In genomic region chr1:154972517-154973343, GRCh38 we compare ENCODE assay signal across 9 cellular contexts. TPM values are rescaled to one million over a fixed set of nuclear protein-coding genes. Genes with fewer than 3 reads are reported as not detected.
DNase-seq lines count a peak whose midpoint lies in the region; ATAC-seq and TF ChIP-seq lines count a peak whose summit lies in the region.
"Had no signal": no experiment of that assay in that cellular context is flagged by ENCODE, and none has a peak within 500 bp of the region (broad histone marks: within the 10 kb centered on the region; RNA-seq: fewer than 3 reads in every experiment).

No MANE protein-coding gene starts in this region.

- H3F3A ChIP-seq in GM23338 (replicated peaks; ENCODE audit: low read depth): peaks cover 20% of the 10 kb centered on the region

- H3K4me3 ChIP-seq in GM23338: peak overlapping the region; percentile 82
- H3K4me3 ChIP-seq in RWPE2 (ENCODE audit: severe bottlenecking): peak overlapping the region; percentile 53
- H3K4me3 ChIP-seq in esophagus (ENCODE audit: low read depth in 1 of 2, low read length in 2 of 2): peak overlapping the region in 1 of 2 donors; percentile 86

- no peak overlapping the region for H3K27ac Mint-ChIP-seq in GM23338
- H3K27ac Mint-ChIP-seq in naive B cell: peak overlapping the region in 4 of 6 donors; percentile 21 to 87 (median 72)
- H3K27ac Mint-ChIP-seq: dendritic cell treated with granulocyte-macrophage colony-stimulating factor and Interleukin-4, amounts not matched to agents 40 ng/mL and 50 ng/mL, for 4 days had no signal

- H3K4me3 Mint-ChIP-seq in GM23338 (no peak overlapping the region), naive B cell (peak overlapping the region in 2 of 8 donors; percentile 27 to 57)

- peaks cover 3% of the 10 kb centered on the region; the same call in 1 of the 3 replicates for H3K9me3 Mint-ChIP-seq in GM23338
- H3K9me3 Mint-ChIP-seq in naive B cell: no peaks in the 10 kb centered on the region
- H3K9me3 Mint-ChIP-seq: dendritic cell treated with granulocyte-macrophage colony-stimulating factor and Interleukin-4, amounts not matched to agents 40 ng/mL and 50 ng/mL, for 4 days had no signal

- peaks cover 32% of the 10 kb centered on the region for H3K4me1 Mint-ChIP-seq in GM23338
- H3K4me1 Mint-ChIP-seq in naive B cell: peaks cover 13 to 43% (median 23%) of the 10 kb centered on the region in 3 donors

- H3K36me3 ChIP-seq in GM23338 (ENCODE audit: insufficient read depth) (peaks cover 2% of the 10 kb centered on the region; the same call in 1 of the 2 replicates), RWPE2 (ENCODE audit: low read depth) (peaks cover 35% of the 10 kb centered on the region), esophagus (ENCODE audit: control insufficient read depth in 2 of 2, insufficient read depth in 2 of 2, low read length in 1 of 2) (peaks cover 5 to 9% of the 10 kb centered on the region in 2 donors)

- H3K9me3 ChIP-seq in RWPE2 (ENCODE audit: severe bottlenecking) (no peaks in the 10 kb centered on the region), esophagus (ENCODE audit: control insufficient read depth in 2 of 2, insufficient read depth in 1 of 2, low read depth in 1 of 2, low read length in 1 of 2) (no peaks in the 10 kb centered on the region)

- peaks cover 25% of the 10 kb centered on the region for H4K20me1 ChIP-seq in GM23338 (replicated peaks; ENCODE audit: insufficient read depth)

- H3K27ac ChIP-seq in GM23338 (ENCODE audit: low read depth) (peak overlapping the region; percentile 100), RWPE2 (ENCODE audit: poor library complexity, severe bottlenecking) (peak overlapping the region; percentile 99), esophagus (ENCODE audit: low read depth in 2 of 2, low read length in 1 of 2) (peak overlapping the region; percentile 98 to 100)

- peaks cover 62% of the 10 kb centered on the region for H3K79me2 ChIP-seq in GM23338 (replicated peaks; ENCODE audit: insufficient read depth)

- H2AFZ ChIP-seq in GM23338: no peak overlapping the region

- H3K9me2 ChIP-seq in GM23338 (ENCODE audit: insufficient read depth): no peaks in the 10 kb centered on the region

- peak overlapping the region; percentile 90 for H3K4me2 ChIP-seq in GM23338

- peak; percentile 19 for ATAC-seq in GM23338
- peak; percentile 39 for ATAC-seq in RWPE2 (ENCODE audit: low read depth)
- ATAC-seq in naive B cell (ENCODE audit: low read depth in 2 of 2): no peak
- no peak for ATAC-seq in HG03469 (IDR thresholded peaks at IDR 0.05; ENCODE audit: unreplicated experiment)
- no peak for ATAC-seq in GM18870 (IDR thresholded peaks at IDR 0.05; ENCODE audit: unreplicated experiment)

- no peak for TF ChIP-seq CTCF in GM23338 (conservative IDR thresholded peaks at IDR 0.05; ENCODE audit: low read depth in 2 of 2)
- TF ChIP-seq CTCF in RWPE2 (IDR thresholded peaks at IDR 0.05; ENCODE audit: poor library complexity, severe bottlenecking): no peak

- peaks cover 15% of the 10 kb centered on the region for H3K27me3 Mint-ChIP-seq in GM23338 (ENCODE audit: insufficient read depth, low read depth, poor library complexity)
- H3K27me3 Mint-ChIP-seq in naive B cell: no peaks in the 10 kb centered on the region
- H3K27me3 Mint-ChIP-seq: dendritic cell treated with granulocyte-macrophage colony-stimulating factor and Interleukin-4, amounts not matched to agents 40 ng/mL and 50 ng/mL, for 4 days had no signal

- H3K36me3 Mint-ChIP-seq in GM23338 (ENCODE audit: low read depth) (peaks cover 35% of the 10 kb centered on the region), naive B cell (no peaks in the 10 kb centered on the region)

- H3K27me3 ChIP-seq in GM23338 (ENCODE audit: insufficient read depth) (no peaks in the 10 kb centered on the region), RWPE2 (ENCODE audit: insufficient read depth, poor library complexity, severe bottlenecking) (no peaks in the 10 kb centered on the region), esophagus (ENCODE audit: control insufficient read depth in 1 of 2, insufficient read depth in 2 of 2, low read length in 2 of 2) (no peaks in the 10 kb centered on the region)

- 19 to 22% methylated on average over 18 of the region's 18 CpGs for WGBS in esophagus, 2 donors

- DNase-seq in GM23338 (ENCODE audit: low spot score) (peak; percentile 98), RWPE2 (ENCODE audit: low spot score) (peak; percentile 97), naive B cell (no peak), SK-N-DZ (ENCODE audit: low spot score) (no peak), putamen (ENCODE audit: low spot score) (no peak)

- peaks cover 34% of the 10 kb centered on the region for H3K4me1 ChIP-seq in GM23338 (ENCODE audit: insufficient read depth)
- H3K4me1 ChIP-seq in RWPE2 (ENCODE audit: insufficient read depth, poor library complexity, severe bottlenecking): peaks cover 27% of the 10 kb centered on the region
- peaks cover 15 to 29% of the 10 kb centered on the region in 2 donors for H3K4me1 ChIP-seq in esophagus (ENCODE audit: control insufficient read depth in 2 of 2, insufficient read depth in 2 of 2, low read length in 1 of 2)

TF ChIP-seq in GM23338, 12 proteins besides CTCF, POLR2A, EP300 and RAD21 (continues in another document):
- TF ChIP-seq EZH2 (IDR thresholded peaks at IDR 0.05; ENCODE audit: low read depth, unreplicated experiment) (no peak), POLR2AphosphoS5 (IDR thresholded peaks at IDR 0.05; ENCODE audit: low read depth) (peak; percentile 94), ZNF114 (CRISPR knock-in tag; IDR thresholded peaks at IDR 0.05) (no peak), ETS1 (IDR thresholded peaks at IDR 0.05) (peak; percentile 88), CREB1 (CRISPR knock-in tag; IDR thresholded peaks at IDR 0.05; ENCODE audit: low read depth) (peak; percentile 49), NANOG (IDR thresholded peaks at IDR 0.05; ENCODE audit: borderline replicate concordance) (no peak)

RNA-seq across cellular contexts. Expression of gene CKS1B, which starts 1.8 kb away (rescaled TPM):
- total RNA-seq in GM23338 (2014; rRNA removed; shearing (Covaris generic)): 296 and 392 TPM in 2 replicates
- polyA plus RNA-seq in GM23338 (2016; fragmentation: Nextera tagmentation; extraction: Ambion mirVana) (562 and 617 TPM in 2 replicates), esophagus (10 to 100 TPM in 1 of 2 donors, 1 to 10 TPM in 1; 8.9 to 74.3 TPM), naive B cell (ENCODE audit: low read depth in 6 of 6) (100 to 1,000 TPM; 117 to 196 (median 131) TPM)
- polyA plus RNA-seq in SK-N-DZ (2014; cell fraction: cytosol; rRNA removed): 523 and 644 TPM in 2 replicates
- polyA plus RNA-seq in SK-N-DZ (2014; cell fraction: nucleus; rRNA removed): 311 and 412 TPM in 2 replicates

RNA-seq across cellular contexts. Expression of gene SHC1, which starts 2.2 kb away (rescaled TPM):
- 196 and 211 TPM in 2 replicates for total RNA-seq in GM23338 (2014; rRNA removed; shearing (Covaris generic))
- polyA plus RNA-seq in GM23338 (2016; fragmentation: Nextera tagmentation; extraction: Ambion mirVana) (108 and 117 TPM in 2 replicates), esophagus (10 to 100 TPM; 28.8 to 38.8 TPM), naive B cell (ENCODE audit: low read depth in 6 of 6) (10 to 100 TPM; 23.3 to 34.0 (median 26.3) TPM)
- polyA plus RNA-seq in SK-N-DZ (2014; cell fraction: cytosol; rRNA removed): 65.4 and 75.4 TPM in 2 replicates
- polyA plus RNA-seq in SK-N-DZ (2014; cell fraction: nucleus; rRNA removed): 98.6 and 121 TPM in 2 replicates

RNA-seq across cellular contexts. Expression of gene FLAD1, which starts 10.4 kb away (rescaled TPM):
- 71.4 and 75.0 TPM in 2 replicates for total RNA-seq in GM23338 (2014; rRNA removed; shearing (Covaris generic))
- 72.8 and 74.5 TPM in 2 replicates for polyA plus RNA-seq in GM23338 (2016; fragmentation: Nextera tagmentation; extraction: Ambion mirVana)
- 10 to 100 TPM; 27.1 TPM for polyA plus RNA-seq in esophagus
- polyA plus RNA-seq in naive B cell (ENCODE audit: low read depth in 6 of 6): 10 to 100 TPM; 37.0 to 57.0 (median 49.4) TPM
- 133 and 172 TPM in 2 replicates for polyA plus RNA-seq in SK-N-DZ (2014; cell fraction: cytosol; rRNA removed)
- polyA plus RNA-seq in SK-N-DZ (2014; cell fraction: nucleus; rRNA removed): 243 and 343 TPM in 2 replicates

RNA-seq across cellular contexts. Expression of gene PYGO2, which starts 11.1 kb away (rescaled TPM):
- 28.7 and 29.0 TPM in 2 replicates for total RNA-seq in GM23338 (2014; rRNA removed; shearing (Covaris generic))
- polyA plus RNA-seq in GM23338 (2016; fragmentation: Nextera tagmentation; extraction: Ambion mirVana): 11.0 and 13.2 TPM in 2 replicates
- polyA plus RNA-seq in esophagus: 10 to 100 TPM; 14.3 to 15.8 TPM
- polyA plus RNA-seq in naive B cell (ENCODE audit: low read depth in 6 of 6): 10 to 100 TPM in 5 of 6 donors, 1 to 10 TPM in 1; 10.0 to 45.1 (median 29.4) TPM
- 51.1 and 56.2 TPM in 2 replicates for polyA plus RNA-seq in SK-N-DZ (2014; cell fraction: cytosol; rRNA removed)
- 31.1 and 41.1 TPM in 2 replicates for polyA plus RNA-seq in SK-N-DZ (2014; cell fraction: nucleus; rRNA removed)

RNA-seq across cellular contexts. Expression of gene PBXIP1, which starts 16.8 kb away (rescaled TPM):
- 29.6 and 31.8 TPM in 2 replicates for total RNA-seq in GM23338 (2014; rRNA removed; shearing (Covaris generic))
- polyA plus RNA-seq in GM23338 (2016; fragmentation: Nextera tagmentation; extraction: Ambion mirVana): 6.5 and 7.0 TPM in 2 replicates
- 10 to 100 TPM; 18.3 to 25.7 TPM for polyA plus RNA-seq in esophagus
- polyA plus RNA-seq in naive B cell (ENCODE audit: low read depth in 6 of 6): 10 to 100 TPM; 36.2 to 77.3 (median 69.5) TPM
- polyA plus RNA-seq in SK-N-DZ (2014; cell fraction: cytosol; rRNA removed): 15.1 and 33.8 TPM in 2 replicates
- 32.1 and 33.5 TPM in 2 replicates for polyA plus RNA-seq in SK-N-DZ (2014; cell fraction: nucleus; rRNA removed)

Comparison
In these comparisons a context has a peak if more than half of its experiments do, and no peak if none do; other contexts are left out.
1. ATAC-seq: peak in GM23338 (single experiment) and RWPE2 (single experiment); none in naive B cell (0 of 2), HG03469 (single experiment) and GM18870 (single experiment).
2. DNase-seq: peak in GM23338 (single experiment) and RWPE2 (single experiment); none in naive B cell (single experiment), SK-N-DZ (single experiment) and putamen (single experiment).
3. Peak in every context shown above with its lines, with median percentiles within 50 percentile points of each other: H3K27ac ChIP-seq.